ENCODE assay signal across 8 cellular contexts in the genomic region with DNA sequence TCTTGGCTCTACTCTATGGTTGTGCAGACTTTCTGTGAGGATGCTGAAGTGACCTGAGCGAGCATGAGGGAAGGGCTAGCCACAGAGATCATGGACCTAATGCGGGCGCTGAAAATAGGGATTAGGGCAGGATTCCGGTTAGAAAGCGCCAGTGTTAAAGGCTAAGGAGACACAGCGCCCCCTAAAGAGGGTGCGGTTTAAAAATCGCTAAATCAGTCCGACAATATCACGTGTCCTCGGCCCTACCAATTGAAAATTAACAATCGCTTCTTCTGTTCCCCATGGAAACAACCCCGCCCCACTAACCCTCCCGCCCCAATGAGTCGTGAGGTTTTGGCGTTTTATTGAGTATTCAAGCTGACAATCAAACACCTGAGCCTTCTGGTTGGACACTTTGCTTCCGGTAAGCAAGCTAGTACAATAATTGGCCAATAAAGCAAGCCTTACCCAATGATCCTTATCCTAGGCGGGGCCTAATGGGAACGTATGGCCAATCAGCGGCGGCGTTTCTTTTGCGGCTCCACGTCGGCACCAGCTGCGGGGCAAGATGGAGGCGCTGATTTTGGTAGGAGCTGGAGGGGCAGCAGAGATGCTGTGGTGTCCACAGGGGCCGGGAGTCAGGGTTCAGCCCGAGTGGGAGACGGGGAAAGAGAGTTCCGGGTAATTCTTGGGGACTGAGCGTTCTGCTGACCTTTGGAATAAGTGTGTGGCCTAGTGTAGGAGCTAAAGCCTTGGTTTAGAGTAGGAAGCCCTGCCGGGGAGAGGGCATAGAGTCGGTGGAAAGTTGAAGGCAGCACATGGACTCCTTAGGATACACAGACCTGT.
DNase-seq lines count a peak whose midpoint lies in the region; ATAC-seq and FAIRE-seq lines count a peak whose summit lies in the region.

A gene with protein sequence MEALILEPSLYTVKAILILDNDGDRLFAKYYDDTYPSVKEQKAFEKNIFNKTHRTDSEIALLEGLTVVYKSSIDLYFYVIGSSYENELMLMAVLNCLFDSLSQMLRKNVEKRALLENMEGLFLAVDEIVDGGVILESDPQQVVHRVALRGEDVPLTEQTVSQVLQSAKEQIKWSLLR (plus strand): TSS at position 515 of the 825 bp plus-strand sequence. CDS start 33 bp downstream, at position 548.

- DNase-seq in AML-193 (lab: John Stamatoyannopoulos, UW), result peak; percentile 99
- peak; percentile 98 to 99 for DNase-seq in NCI-H446 (lab: John Stamatoyannopoulos, UW)
- DNase-seq in activated CD4-positive, CD25-positive, alpha-beta regulatory T cell treated with anti-CD3 and anti-CD28 coated beads, Interleukin-2, amount 50 U/mL, for 16 hours (ENCODE audit: low read depth, low spot score), result peak; percentile 89
- DNase-seq in central memory CD8-positive, alpha-beta T cell (ENCODE audit: low spot score in 2 of 2), result peak; percentile 83 to 92
- DNase-seq in stimulated activated CD4-positive, alpha-beta T cell treated with anti-CD3 and anti-CD28 coated beads, Interleukin-12 subunit alpha, Interleukin-12 subunit beta, amount 100 ng/mL, for 4 hours, result peak; percentile 82

- H3K27me3 Mint-ChIP-seq in central memory CD8-positive, alpha-beta T cell, result no peaks in the 10 kb centered on the region

- H3K9me3 Mint-ChIP-seq in central memory CD8-positive, alpha-beta T cell, result no peaks in the 10 kb centered on the region

- peak within 1 kb of the TSS; percentile 96 for H3K4me3 Mint-ChIP-seq in central memory CD8-positive, alpha-beta T cell

- peaks cover 11% of the 10 kb centered on the region for H3K36me3 Mint-ChIP-seq in central memory CD8-positive, alpha-beta T cell (ENCODE audit: insufficient read depth)

- FAIRE-seq in islet of Langerhans (lab: Jason Lieb, UNC), result peak; percentile 97

- peak within 1 kb of the TSS; percentile 100 for H3K27ac Mint-ChIP-seq in central memory CD8-positive, alpha-beta T cell (ENCODE audit: low read depth)

- peaks cover 41% of the 10 kb centered on the region for H3K4me1 Mint-ChIP-seq in central memory CD8-positive, alpha-beta T cell

- ATAC-seq in GM19035 (IDR thresholded peaks at IDR 0.05; ENCODE audit: unreplicated experiment), result peak; percentile 99
- peak; percentile 99 for ATAC-seq in HG03354 (IDR thresholded peaks at IDR 0.05; ENCODE audit: poor library complexity, severe bottlenecking, unreplicated experiment)
- ATAC-seq in central memory CD8-positive, alpha-beta T cell (replicated peaks; ENCODE audit: extremely low read depth, poor library complexity, severe bottlenecking), result peak; percentile 98

Comparison
In these comparisons a context has a peak if more than half of its experiments do, and no peak if none do; other contexts are left out.
1. Peak in every context shown above with its lines: DNase-seq and ATAC-seq.